9 cellular contexts compared by ENCODE assay signal in the genomic region with DNA sequence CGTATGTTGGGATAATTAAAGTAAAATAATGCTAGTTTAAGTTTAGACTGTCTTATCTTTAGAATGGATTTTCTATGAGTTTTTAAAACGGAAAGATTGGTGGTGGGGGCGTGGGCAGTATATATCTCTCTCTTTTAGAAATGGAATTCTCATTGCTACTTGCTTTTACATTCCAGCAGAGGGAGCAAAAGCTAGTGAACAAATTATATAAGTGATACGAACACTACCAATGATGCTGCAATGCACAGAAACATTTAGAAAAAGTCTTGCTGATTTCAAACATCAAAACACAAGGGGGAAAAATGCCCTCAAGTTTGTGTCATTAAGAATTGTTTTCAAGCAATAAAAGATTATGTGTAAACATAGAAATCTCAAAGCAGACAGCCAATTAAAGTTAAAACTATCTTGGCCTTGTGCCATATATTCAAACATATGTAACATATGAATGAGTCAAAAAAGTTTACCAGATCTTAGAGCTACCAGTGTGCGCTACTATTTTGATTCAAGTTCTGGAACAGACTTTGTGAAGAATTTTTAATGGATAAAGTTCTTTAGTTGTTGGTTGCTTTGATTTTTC.
DNase-seq lines count a peak whose midpoint lies in the region; ATAC-seq and TF ChIP-seq lines count a peak whose summit lies in the region.
"Had no signal": no experiment of that assay in that cellular context is flagged by ENCODE, and none has a peak within 500 bp of the region (broad histone marks: within the 10 kb centered on the region; RNA-seq: fewer than 3 reads in every experiment).

No MANE protein-coding gene starts in this region.

- H3K9me3 ChIP-seq in cardiac muscle cell (ENCODE audit: low read depth): no peaks in the 10 kb centered on the region
- no peaks in the 10 kb centered on the region for H3K9me3 ChIP-seq in Loucy (ENCODE audit: insufficient read depth, low read depth, low read length)
- no peaks in the 10 kb centered on the region for H3K9me3 ChIP-seq in lower lobe of right lung
- H3K9me3 ChIP-seq: Caco-2 had no signal

- no peaks in the 10 kb centered on the region for H3K9me2 ChIP-seq in Loucy (replicated peaks; ENCODE audit: low read depth, low read length)

- POLR2A ChIA-PET in WTC11 (lab: Charles Lee): no interaction called here

- H3K27ac Mint-ChIP-seq in WTC11: no peak overlapping the region

- H4K20me1 ChIP-seq in Loucy (ENCODE audit: insufficient read depth, low read length, poor library complexity, severe bottlenecking): no peaks in the 10 kb centered on the region

- TF ChIP-seq CTCF in cardiac muscle cell (IDR thresholded peaks at IDR 0.05; ENCODE audit: low read depth, low read length) (peak; percentile 33), Loucy (conservative IDR thresholded peaks at IDR 0.05; ENCODE audit: low read length) (peak; percentile 70), WTC11 (IDR thresholded peaks at IDR 0.05) (no peak), lower lobe of right lung (IDR thresholded peaks at IDR 0.05) (peak; percentile 29)

- H3K4me1 ChIP-seq in cardiac muscle cell (ENCODE audit: low read depth): no peaks in the 10 kb centered on the region
- H3K4me1 ChIP-seq in Loucy (ENCODE audit: insufficient read depth, low read length, poor library complexity, severe bottlenecking): no peaks in the 10 kb centered on the region
- no peaks in the 10 kb centered on the region for H3K4me1 ChIP-seq in lower lobe of right lung
- H3K4me1 ChIP-seq: Caco-2 had no signal

- no peak for ATAC-seq in Right ventricle myocardium inferior
- ATAC-seq in WTC11: peak; percentile 65
- ATAC-seq in lower lobe of right lung: no peak
- no peak for ATAC-seq in GM21717 (IDR thresholded peaks at IDR 0.05; ENCODE audit: unreplicated experiment)
- ATAC-seq in GM19023 (IDR thresholded peaks at IDR 0.05; ENCODE audit: unreplicated experiment): no peak

- H3K9ac ChIP-seq in Loucy (ENCODE audit: low read depth, low read length, poor library complexity, severe bottlenecking): no peak overlapping the region

- H3K4me2 ChIP-seq in Loucy (ENCODE audit: low read depth, low read length, poor library complexity, severe bottlenecking): no peak overlapping the region

- peak; percentile 36 to 60 for DNase-seq in cardiac muscle cell (ENCODE audit: low read depth in 1 of 2, low spot score in 1 of 2)
- no peak for DNase-seq in Right ventricle myocardium inferior (ENCODE audit: missing footprints)
- no peak for DNase-seq in WTC11 (ENCODE audit: low spot score)
- no peak for DNase-seq in lower lobe of right lung
- DNase-seq in stimulated activated CD4-positive, alpha-beta T cell treated with anti-CD3 and anti-CD28 coated beads, Interleukin-4, amount 100 ng/mL, for 24 hours: no peak

- H3K27me3 Mint-ChIP-seq in WTC11 (ENCODE audit: low read depth): no peaks in the 10 kb centered on the region

- no peak overlapping the region for H2AFZ ChIP-seq in Loucy (ENCODE audit: low read length)

- no peak overlapping the region for H3K4me3 Mint-ChIP-seq in WTC11

- no peaks in the 10 kb centered on the region for H3K36me3 Mint-ChIP-seq in WTC11

- H3K4me1 Mint-ChIP-seq in WTC11: peaks cover 22% of the 10 kb centered on the region

- H3F3A ChIP-seq in Loucy (ENCODE audit: low read depth): no peaks in the 10 kb centered on the region

- H3K36me3 ChIP-seq in cardiac muscle cell (no peaks in the 10 kb centered on the region), Loucy (ENCODE audit: insufficient read depth, low read length) (no peaks in the 10 kb centered on the region), lower lobe of right lung (no peaks in the 10 kb centered on the region)

- CTCF ChIA-PET in WTC11 (lab: Charles Lee): interaction anchor here (0.6 to 1.0 kb wide), 2 partner anchors 198 to 311 kb away, joined by 3 read pairs; no protein-coding TSS in a partner anchor

- H3K4me3 ChIP-seq in cardiac muscle cell: no peak overlapping the region
- H3K4me3 ChIP-seq in Loucy (ENCODE audit: low read length, poor library complexity, severe bottlenecking): no peak overlapping the region
- no peak overlapping the region for H3K4me3 ChIP-seq in lower lobe of right lung

- H3K79me2 ChIP-seq in Loucy (ENCODE audit: insufficient read depth, low read length): no peaks in the 10 kb centered on the region

- H3K27me3 ChIP-seq in cardiac muscle cell (no peaks in the 10 kb centered on the region), Loucy (ENCODE audit: insufficient read depth, low read length, poor library complexity, severe bottlenecking) (no peaks in the 10 kb centered on the region), lower lobe of right lung (ENCODE audit: low read depth) (no peaks in the 10 kb centered on the region)

- H3K9me3 Mint-ChIP-seq in WTC11: no peaks in the 10 kb centered on the region

- H3K27ac ChIP-seq in cardiac muscle cell (no peak overlapping the region), lower lobe of right lung (no peak overlapping the region)

- intact Hi-C loops in Right ventricle myocardium inferior (cut with DNase I) (no loop called here), lower lobe of right lung (cut with DNase I) (no loop called here)

TF ChIP-seq in WTC11, 78 proteins besides CTCF, POLR2A, EP300 and RAD21:
- TF ChIP-seq, protein P1, sequence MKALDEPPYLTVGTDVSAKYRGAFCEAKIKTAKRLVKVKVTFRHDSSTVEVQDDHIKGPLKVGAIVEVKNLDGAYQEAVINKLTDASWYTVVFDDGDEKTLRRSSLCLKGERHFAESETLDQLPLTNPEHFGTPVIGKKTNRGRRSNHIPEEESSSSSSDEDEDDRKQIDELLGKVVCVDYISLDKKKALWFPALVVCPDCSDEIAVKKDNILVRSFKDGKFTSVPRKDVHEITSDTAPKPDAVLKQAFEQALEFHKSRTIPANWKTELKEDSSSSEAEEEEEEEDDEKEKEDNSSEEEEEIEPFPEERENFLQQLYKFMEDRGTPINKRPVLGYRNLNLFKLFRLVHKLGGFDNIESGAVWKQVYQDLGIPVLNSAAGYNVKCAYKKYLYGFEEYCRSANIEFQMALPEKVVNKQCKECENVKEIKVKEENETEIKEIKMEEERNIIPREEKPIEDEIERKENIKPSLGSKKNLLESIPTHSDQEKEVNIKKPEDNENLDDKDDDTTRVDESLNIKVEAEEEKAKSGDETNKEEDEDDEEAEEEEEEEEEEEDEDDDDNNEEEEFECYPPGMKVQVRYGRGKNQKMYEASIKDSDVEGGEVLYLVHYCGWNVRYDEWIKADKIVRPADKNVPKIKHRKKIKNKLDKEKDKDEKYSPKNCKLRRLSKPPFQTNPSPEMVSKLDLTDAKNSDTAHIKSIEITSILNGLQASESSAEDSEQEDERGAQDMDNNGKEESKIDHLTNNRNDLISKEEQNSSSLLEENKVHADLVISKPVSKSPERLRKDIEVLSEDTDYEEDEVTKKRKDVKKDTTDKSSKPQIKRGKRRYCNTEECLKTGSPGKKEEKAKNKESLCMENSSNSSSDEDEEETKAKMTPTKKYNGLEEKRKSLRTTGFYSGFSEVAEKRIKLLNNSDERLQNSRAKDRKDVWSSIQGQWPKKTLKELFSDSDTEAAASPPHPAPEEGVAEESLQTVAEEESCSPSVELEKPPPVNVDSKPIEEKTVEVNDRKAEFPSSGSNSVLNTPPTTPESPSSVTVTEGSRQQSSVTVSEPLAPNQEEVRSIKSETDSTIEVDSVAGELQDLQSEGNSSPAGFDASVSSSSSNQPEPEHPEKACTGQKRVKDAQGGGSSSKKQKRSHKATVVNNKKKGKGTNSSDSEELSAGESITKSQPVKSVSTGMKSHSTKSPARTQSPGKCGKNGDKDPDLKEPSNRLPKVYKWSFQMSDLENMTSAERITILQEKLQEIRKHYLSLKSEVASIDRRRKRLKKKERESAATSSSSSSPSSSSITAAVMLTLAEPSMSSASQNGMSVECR (CRISPR knock-in tag; IDR thresholded peaks at IDR 0.05; ENCODE audit: borderline replicate concordance): no peak
- TF ChIP-seq, protein P2, sequence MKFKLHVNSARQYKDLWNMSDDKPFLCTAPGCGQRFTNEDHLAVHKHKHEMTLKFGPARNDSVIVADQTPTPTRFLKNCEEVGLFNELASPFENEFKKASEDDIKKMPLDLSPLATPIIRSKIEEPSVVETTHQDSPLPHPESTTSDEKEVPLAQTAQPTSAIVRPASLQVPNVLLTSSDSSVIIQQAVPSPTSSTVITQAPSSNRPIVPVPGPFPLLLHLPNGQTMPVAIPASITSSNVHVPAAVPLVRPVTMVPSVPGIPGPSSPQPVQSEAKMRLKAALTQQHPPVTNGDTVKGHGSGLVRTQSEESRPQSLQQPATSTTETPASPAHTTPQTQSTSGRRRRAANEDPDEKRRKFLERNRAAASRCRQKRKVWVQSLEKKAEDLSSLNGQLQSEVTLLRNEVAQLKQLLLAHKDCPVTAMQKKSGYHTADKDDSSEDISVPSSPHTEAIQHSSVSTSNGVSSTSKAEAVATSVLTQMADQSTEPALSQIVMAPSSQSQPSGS (CRISPR knock-in tag; IDR thresholded peaks at IDR 0.05; ENCODE audit: borderline replicate concordance, low read depth): no peak
- TF ChIP-seq, protein P3, sequence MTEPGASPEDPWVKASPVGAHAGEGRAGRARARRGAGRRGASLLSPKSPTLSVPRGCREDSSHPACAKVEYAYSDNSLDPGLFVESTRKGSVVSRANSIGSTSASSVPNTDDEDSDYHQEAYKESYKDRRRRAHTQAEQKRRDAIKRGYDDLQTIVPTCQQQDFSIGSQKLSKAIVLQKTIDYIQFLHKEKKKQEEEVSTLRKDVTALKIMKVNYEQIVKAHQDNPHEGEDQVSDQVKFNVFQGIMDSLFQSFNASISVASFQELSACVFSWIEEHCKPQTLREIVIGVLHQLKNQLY (CRISPR knock-in tag; IDR thresholded peaks at IDR 0.05): no peak
TF ChIP-seq in WTC11: peak in this region for 0.

Comparison
In these comparisons a context has a peak if more than half of its experiments do, and no peak if none do; other contexts are left out.
1. DNase-seq: peak in cardiac muscle cell (2 of 2); none in Right ventricle myocardium inferior (single experiment), WTC11 (single experiment), lower lobe of right lung (single experiment) and stimulated activated CD4-positive, alpha-beta T cell treated with anti-CD3 and anti-CD28 coated beads, Interleukin-4, amount 100 ng/mL, for 24 hours (single experiment).